In genomic region chr1:9397984-9398526, GRCh38 we compare ENCODE assay signal across 16 cellular contexts.
A peak's percentile ranks its signal among the peaks of the same experiment; 100 is the strongest.
DNase-seq lines count a peak whose midpoint lies in the region; ATAC-seq and TF ChIP-seq lines count a peak whose summit lies in the region.
"Had no signal": no experiment of that assay in that cellular context is flagged by ENCODE, and none has a peak within 500 bp of the region (broad histone marks: within the 10 kb centered on the region; RNA-seq: fewer than 3 reads in every experiment).

No MANE protein-coding gene starts in this region.

- intact Hi-C loops in psoas muscle (cut with DNase I): no loop called here

- H3K27me3 ChIP-seq in DND-41 (ENCODE audit: insufficient read depth, low read length, poor library complexity) (no peaks in the 10 kb centered on the region), RWPE2 (ENCODE audit: insufficient read depth, poor library complexity, severe bottlenecking) (no peaks in the 10 kb centered on the region), psoas muscle (ENCODE audit: insufficient read depth in 3 of 3, low read length in 2 of 3) (no peaks in the 10 kb centered on the region)
- H3K27me3 ChIP-seq: upper lobe of right lung had no signal

- H3K79me2 ChIP-seq in DND-41 (ENCODE audit: insufficient read depth, low read length): no peaks in the 10 kb centered on the region

- H3K9ac ChIP-seq in DND-41 (ENCODE audit: low read depth, low read length): peak overlapping the region; percentile 49
- H3K9ac ChIP-seq: SK-N-SH had no signal

- CTCF ChIA-PET in HEK293T (lab: Yijun Ruan, JAX): no interaction called here

- 39 to 53% (median 48%) methylated on average over 13 to 15 of the region's 15 CpGs for WGBS in psoas muscle, 3 donors

- TF ChIP-seq CTCF in DND-41 (IDR thresholded peaks at IDR 0.05; ENCODE audit: borderline replicate concordance, extremely low read depth, low read length, poor library complexity, severe bottlenecking): no peak
- no peak for TF ChIP-seq CTCF in RWPE2 (IDR thresholded peaks at IDR 0.05; ENCODE audit: poor library complexity, severe bottlenecking)
- TF ChIP-seq CTCF in fibroblast of pulmonary artery (IDR thresholded peaks at IDR 0.05; ENCODE audit: low read length, missing control alignments): no peak
- no peak for TF ChIP-seq CTCF in psoas muscle (IDR thresholded peaks at IDR 0.05)

- H3K36me3 ChIP-seq in DND-41 (ENCODE audit: insufficient read depth, low read length): no peaks in the 10 kb centered on the region
- H3K36me3 ChIP-seq in RWPE2 (ENCODE audit: low read depth): no peaks in the 10 kb centered on the region
- no peaks in the 10 kb centered on the region for H3K36me3 ChIP-seq in psoas muscle (ENCODE audit: insufficient read depth in 1 of 2, low read depth in 1 of 2)
- H3K36me3 ChIP-seq: prostate gland, upper lobe of right lung had no signal

- H3K27ac ChIP-seq in DND-41 (ENCODE audit: low read length): peak overlapping the region; percentile 94
- no peak overlapping the region for H3K27ac ChIP-seq in RWPE2 (ENCODE audit: poor library complexity, severe bottlenecking)
- H3K27ac ChIP-seq in psoas muscle: no peak overlapping the region
- H3K27ac ChIP-seq: prostate gland, upper lobe of right lung had no signal

- no peak overlapping the region for H2AFZ ChIP-seq in DND-41 (ENCODE audit: low read depth, low read length)

- no peak overlapping the region for H3K4me3 ChIP-seq in DND-41 (ENCODE audit: low read depth in 1 of 2, low read length in 2 of 2)
- H3K4me3 ChIP-seq in RWPE2 (ENCODE audit: severe bottlenecking): no peak overlapping the region
- no peak overlapping the region for H3K4me3 ChIP-seq in fibroblast of pulmonary artery (replicated peaks; ENCODE audit: low read depth, low read length)
- H3K4me3 ChIP-seq in psoas muscle: no peak overlapping the region
- H3K4me3 ChIP-seq: prostate gland, upper lobe of right lung had no signal

- ATAC-seq in DND-41 (ENCODE audit: insufficient read depth, low read depth): peak; percentile 76
- ATAC-seq in RWPE2 (ENCODE audit: low read depth): peak; percentile 16; the same call in 1 of the 3 replicates
- ATAC-seq in psoas muscle: no peak
- no peak for ATAC-seq in stimulated activated naive CD8-positive, alpha-beta T cell treated with anti-CD3 and anti-CD28 coated beads, Interleukin-15, Interleukin-2, amounts not matched to agents 100 U/mL and 50 U/mL, for 24 hours
- ATAC-seq: activated CD8-positive, alpha-beta T cell treated with anti-CD3 and anti-CD28 coated beads for 36 hours; effector memory CD8-positive, alpha-beta T cell; upper lobe of right lung had no signal

- H3K4me1 ChIP-seq in DND-41 (ENCODE audit: insufficient read depth, low read length) (peaks cover 48% of the 10 kb centered on the region), RWPE2 (ENCODE audit: insufficient read depth, poor library complexity, severe bottlenecking) (no peaks in the 10 kb centered on the region), psoas muscle (peaks cover 19% of the 10 kb centered on the region)

- peak overlapping the region; percentile 50 for H3K4me2 ChIP-seq in DND-41 (ENCODE audit: insufficient read depth, low read length)
- H3K4me2 ChIP-seq: SK-N-SH had no signal

- no peaks in the 10 kb centered on the region for H4K20me1 ChIP-seq in DND-41 (ENCODE audit: insufficient read depth, low read length)

- POLR2A ChIA-PET in HEK293T (lab: Yijun Ruan, JAX): no interaction called here

- peak; percentile 88 for DNase-seq in DND-41
- peak; percentile 48 for DNase-seq in RWPE2 (ENCODE audit: low spot score)
- peak; percentile 50 for DNase-seq in fibroblast of pulmonary artery (ENCODE audit: low read depth)
- DNase-seq in psoas muscle: peak; percentile 48 to 64
- DNase-seq in stimulated activated naive CD8-positive, alpha-beta T cell treated with anti-CD3 and anti-CD28 coated beads, Interleukin-15, Interleukin-2, amounts not matched to agents 100 U/mL and 50 U/mL, for 24 hours: no peak
- no peak for DNase-seq in NCI-H1436 treated with DMSO at 0.1 percent for 48 hours (lab: John Stamatoyannopoulos, UW)
- DNase-seq in COLO668 (lab: John Stamatoyannopoulos, UW; ENCODE audit: unreplicated experiment): no peak
- DNase-seq in HEK293T (ENCODE audit: extremely low spot score): no peak
- DNase-seq: activated CD8-positive, alpha-beta T cell treated with anti-CD3 and anti-CD28 coated beads for 36 hours; effector memory CD8-positive, alpha-beta T cell; GOT3; kidney; NCI-H1048; SK-N-SH; upper lobe of right lung had no signal

- H3K9me3 ChIP-seq in DND-41 (ENCODE audit: insufficient read depth, low read length, severe bottlenecking): peaks cover 6% of the 10 kb centered on the region
- no peaks in the 10 kb centered on the region for H3K9me3 ChIP-seq in RWPE2 (ENCODE audit: severe bottlenecking)
- H3K9me3 ChIP-seq in psoas muscle: peaks cover 4% of the 10 kb centered on the region
- H3K9me3 ChIP-seq: prostate gland, SK-N-SH, upper lobe of right lung had no signal

TF ChIP-seq in HEK293T, 16 proteins besides CTCF, POLR2A, EP300 and RAD21:
- TF ChIP-seq SUZ12 (IDR thresholded peaks at IDR 0.05) (no peak), SP1 (IDR thresholded peaks at IDR 0.05) (no peak), LEF1 (IDR thresholded peaks at IDR 0.05; ENCODE audit: borderline replicate concordance) (no peak), FOXM1 (IDR thresholded peaks at IDR 0.05; ENCODE audit: borderline replicate concordance) (no peak), ARNT (IDR thresholded peaks at IDR 0.05) (no peak), NFRKB (IDR thresholded peaks at IDR 0.05) (no peak)
TF ChIP-seq in HEK293T: peak in this region for 0.

Comparison
In these comparisons a context has a peak if more than half of its experiments do, and no peak if none do; other contexts are left out.
1. ATAC-seq: peak in DND-41 (single experiment) and RWPE2 (single experiment); none in psoas muscle (0 of 4) and stimulated activated naive CD8-positive, alpha-beta T cell treated with anti-CD3 and anti-CD28 coated beads, Interleukin-15, Interleukin-2, amounts not matched to agents 100 U/mL and 50 U/mL, for 24 hours (single experiment).
2. DNase-seq: peak in DND-41 (single experiment), RWPE2 (single experiment), fibroblast of pulmonary artery (single experiment) and psoas muscle (2 of 2); none in stimulated activated naive CD8-positive, alpha-beta T cell treated with anti-CD3 and anti-CD28 coated beads, Interleukin-15, Interleukin-2, amounts not matched to agents 100 U/mL and 50 U/mL, for 24 hours (single experiment), NCI-H1436 treated with DMSO at 0.1 percent for 48 hours (single experiment), COLO668 (single experiment) and HEK293T (single experiment).